39 cellular contexts compared by ENCODE assay signal in the genomic region with DNA sequence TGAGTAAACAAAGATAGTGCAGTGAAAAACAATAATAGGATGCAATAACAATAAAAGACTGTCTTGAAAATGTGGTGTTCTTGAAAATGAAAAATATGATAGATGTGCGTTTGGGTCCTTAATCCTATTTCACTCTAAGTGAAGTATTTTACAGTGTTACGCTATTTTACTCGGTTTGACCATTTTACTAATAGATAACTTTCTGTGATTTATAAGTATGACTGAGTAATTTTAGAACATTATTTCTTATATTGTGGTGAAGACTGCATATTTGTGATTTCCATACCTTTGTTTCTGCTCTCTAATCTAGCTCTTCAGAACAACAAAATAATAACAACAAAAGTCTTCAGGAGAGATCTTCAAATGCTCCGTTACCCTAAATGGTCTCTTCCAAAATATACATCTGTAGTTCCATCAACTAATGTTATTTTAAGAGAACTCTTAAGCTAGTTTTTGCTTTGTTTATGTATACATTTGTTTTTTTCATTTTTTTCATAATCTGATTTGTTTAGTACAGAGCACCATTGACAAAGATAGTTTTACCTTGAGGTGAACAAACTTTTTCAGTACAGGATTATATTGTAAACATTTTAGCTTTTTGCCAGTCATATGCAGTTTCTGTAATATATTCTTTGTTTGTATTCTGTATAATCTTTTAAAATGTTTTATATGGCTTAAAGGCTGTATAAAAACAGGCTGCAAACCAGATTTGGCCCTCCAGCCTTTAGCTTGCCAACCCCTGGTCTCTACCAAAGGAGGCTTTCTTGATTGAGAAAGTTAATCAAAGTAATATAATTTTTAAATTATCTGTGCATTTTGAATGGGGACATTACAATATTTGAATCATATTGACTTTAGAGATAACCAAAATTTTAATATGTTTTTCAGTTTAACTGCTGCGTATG.
"Had no signal": no experiment of that assay in that cellular context is flagged by ENCODE, and none has a peak within 500 bp of the region (broad histone marks: within the 10 kb centered on the region; RNA-seq: fewer than 3 reads in every experiment).

No MANE protein-coding gene starts in this region.

- FAIRE-seq: astrocyte, bronchial epithelial cell, colon had no signal

- H3K27ac Mint-ChIP-seq: activated naive CD4-positive, alpha-beta T cell treated with anti-CD3 and anti-CD28 coated beads for 36 hours; activated naive CD4-positive, alpha-beta T cell treated with anti-CD3 and anti-CD28 coated beads, Interleukin-2, amount 10 ng/mL, durations not matched to agents 7 days and 5 days; activated naive CD4-positive, alpha-beta T cell treated with anti-CD3 and anti-CD28 coated beads, Interleukin-2, amount 50 U/mL, for 24 hours; activated naive CD4-positive, alpha-beta T cell treated with anti-CD3 and anti-CD28 coated beads, Interleukin-2, amount 50 U/mL, for 72 hours; activated naive CD8-positive, alpha-beta T cell; activated naive CD8-positive, alpha-beta T cell treated with anti-CD3 and anti-CD28 coated beads for 36 hours; activated naive CD8-positive, alpha-beta T cell treated with anti-CD3 and anti-CD28 coated beads, Interleukin-2, amount 10 ng/mL, durations not matched to agents 7 days and 5 days; activated naive CD8-positive, alpha-beta T cell treated with anti-CD3 and anti-CD28 coated beads, Interleukin-2, amount 50 U/mL, for 24 hours; activated T-cell treated with anti-CD3 and anti-CD28 coated beads, Interleukin-2, amount 50 U/mL, for 72 hours; activated T-helper 1 cell treated with anti-CD3 and anti-CD28 coated beads, Interleukin-12 subunit alpha, Interleukin-12 subunit beta, Interleukin-2, Interleukin-4 antibody, amounts not matched to agents 30 ng/mL and 10 ng/mL and 1 ng/mL, durations not matched to agents 14 hours and 24 hours and 36 hours; activated T-helper 17 cell treated with anti-CD3 and anti-CD28 coated beads, Interleukin-2, amount 50 U/mL, for 72 hours; activated T-helper 2 cell treated with anti-CD3 and anti-CD28 coated beads, Interferon-gamma antibody, Interleukin-2, Interleukin-4, amounts not matched to agents 10 μg/mL and 5 μg/mL and 100 μg/mL, durations not matched to agents 14 hours and 24 hours and 36 hours; brain had no signal

- ATAC-seq: activated naive CD4-positive, alpha-beta T cell treated with anti-CD3 and anti-CD28 coated beads, Interleukin-2, amount 50 U/mL, for 72 hours; activated naive CD8-positive, alpha-beta T cell treated with anti-CD3 and anti-CD28 coated beads, Interleukin-2, amount 50 U/mL, for 24 hours; activated T-cell treated with anti-CD3 and anti-CD28 coated beads, Interleukin-2, amount 50 U/mL, for 4 hours; activated T-cell treated with anti-CD3 and anti-CD28 coated beads, Interleukin-2, amount 50 U/mL, for 72 hours; activated T-helper 17 cell treated with anti-CD3 and anti-CD28 coated beads, Interleukin-2, amount 50 U/mL, for 72 hours; body of pancreas had no signal

- H3K4me3 Mint-ChIP-seq: activated naive CD4-positive, alpha-beta T cell treated with anti-CD3 and anti-CD28 coated beads for 36 hours; activated naive CD4-positive, alpha-beta T cell treated with anti-CD3 and anti-CD28 coated beads, Interleukin-2, amount 10 ng/mL, durations not matched to agents 7 days and 5 days; activated naive CD4-positive, alpha-beta T cell treated with anti-CD3 and anti-CD28 coated beads, Interleukin-2, amount 50 U/mL, for 24 hours; activated naive CD8-positive, alpha-beta T cell; activated naive CD8-positive, alpha-beta T cell treated with anti-CD3 and anti-CD28 coated beads for 36 hours; activated naive CD8-positive, alpha-beta T cell treated with anti-CD3 and anti-CD28 coated beads, Interleukin-2, amount 10 ng/mL, durations not matched to agents 7 days and 5 days; activated naive CD8-positive, alpha-beta T cell treated with anti-CD3 and anti-CD28 coated beads, Interleukin-2, amount 50 U/mL, for 24 hours; activated T-cell treated with anti-CD3 and anti-CD28 coated beads, Interleukin-2, amount 50 U/mL, for 4 hours; activated T-cell treated with anti-CD3 and anti-CD28 coated beads, Interleukin-2, amount 50 U/mL, for 72 hours; activated T-helper 1 cell treated with anti-CD3 and anti-CD28 coated beads, Interleukin-12 subunit alpha, Interleukin-12 subunit beta, Interleukin-2, Interleukin-4 antibody, amounts not matched to agents 30 ng/mL and 10 ng/mL and 1 ng/mL, durations not matched to agents 14 hours and 24 hours and 36 hours; activated T-helper 17 cell treated with anti-CD3 and anti-CD28 coated beads, Interleukin-2, amount 50 U/mL, for 72 hours; brain; central memory CD8-positive, alpha-beta T cell had no signal

- H3K27me3 ChIP-seq: adrenal gland, ascending aorta, body of pancreas, brain microvascular endothelial cell, breast epithelium, cardiac muscle cell had no signal

- H3K9me3 Mint-ChIP-seq: activated naive CD4-positive, alpha-beta T cell treated with anti-CD3 and anti-CD28 coated beads, Interleukin-2, amount 50 U/mL, for 24 hours; activated naive CD8-positive, alpha-beta T cell treated with anti-CD3 and anti-CD28 coated beads, Interleukin-2, amount 50 U/mL, for 24 hours; activated T-helper 1 cell treated with anti-CD3 and anti-CD28 coated beads, Interleukin-12 subunit alpha, Interleukin-12 subunit beta, Interleukin-2, Interleukin-4 antibody, amounts not matched to agents 30 ng/mL and 10 ng/mL and 1 ng/mL, durations not matched to agents 14 hours and 24 hours and 36 hours; brain had no signal

- H3K36me3 Mint-ChIP-seq: activated naive CD4-positive, alpha-beta T cell treated with anti-CD3 and anti-CD28 coated beads, Interleukin-2, amount 10 ng/mL, durations not matched to agents 7 days and 5 days; activated naive CD4-positive, alpha-beta T cell treated with anti-CD3 and anti-CD28 coated beads, Interleukin-2, amount 50 U/mL, for 24 hours; activated naive CD4-positive, alpha-beta T cell treated with anti-CD3 and anti-CD28 coated beads, Interleukin-2, amount 50 U/mL, for 72 hours; activated naive CD8-positive, alpha-beta T cell; activated naive CD8-positive, alpha-beta T cell treated with anti-CD3 and anti-CD28 coated beads for 36 hours; activated naive CD8-positive, alpha-beta T cell treated with anti-CD3 and anti-CD28 coated beads, Interleukin-2, amount 10 ng/mL, durations not matched to agents 7 days and 5 days; brain had no signal

- H3K27me3 Mint-ChIP-seq: activated naive CD4-positive, alpha-beta T cell treated with anti-CD3 and anti-CD28 coated beads, Interleukin-2, amount 10 ng/mL, durations not matched to agents 7 days and 5 days; activated naive CD4-positive, alpha-beta T cell treated with anti-CD3 and anti-CD28 coated beads, Interleukin-2, amount 50 U/mL, for 24 hours; activated naive CD8-positive, alpha-beta T cell; activated naive CD8-positive, alpha-beta T cell treated with anti-CD3 and anti-CD28 coated beads for 36 hours; activated naive CD8-positive, alpha-beta T cell treated with anti-CD3 and anti-CD28 coated beads, Interleukin-2, amount 10 ng/mL, durations not matched to agents 7 days and 5 days; activated naive CD8-positive, alpha-beta T cell treated with anti-CD3 and anti-CD28 coated beads, Interleukin-2, amount 50 U/mL, for 24 hours; activated T-helper 17 cell treated with anti-CD3 and anti-CD28 coated beads, Interleukin-2, amount 50 U/mL, for 72 hours; brain; central memory CD8-positive, alpha-beta T cell had no signal

- DNase-seq: activated effector memory CD4-positive, alpha-beta T cell treated with anti-CD3 and anti-CD28 coated beads, Interleukin-2, amount 50 U/mL, for 16 hours; activated effector memory CD4-positive, alpha-beta T cell treated with Interleukin-2 at 50 U/mL for 16 hours; activated gamma-delta T cell; activated gamma-delta T cell treated with Interleukin-2 at 50 U/mL for 16 hours; activated naive CD4-positive, alpha-beta T cell; activated naive CD4-positive, alpha-beta T cell treated with anti-CD3 and anti-CD28 coated beads for 36 hours; activated naive CD4-positive, alpha-beta T cell treated with anti-CD3 and anti-CD28 coated beads, Interleukin-2, amount 10 ng/mL, durations not matched to agents 7 days and 5 days; activated naive CD4-positive, alpha-beta T cell treated with anti-CD3 and anti-CD28 coated beads, Interleukin-2, amount 50 U/mL, for 16 hours; activated naive CD4-positive, alpha-beta T cell treated with Interleukin-2 at 50 U/mL for 16 hours; activated naive CD8-positive, alpha-beta T cell treated with anti-CD3 and anti-CD28 coated beads for 36 hours; activated naive CD8-positive, alpha-beta T cell treated with anti-CD3 and anti-CD28 coated beads, Interleukin-2, amount 10 ng/mL, durations not matched to agents 7 days and 5 days; activated naive CD8-positive, alpha-beta T cell treated with anti-CD3 and anti-CD28 coated beads, Interleukin-2, amount 50 U/mL, for 24 hours; activated T-cell treated with anti-CD3 and anti-CD28 coated beads, Interleukin-2, amount 50 U/mL, for 4 hours; activated T-cell treated with anti-CD3 and anti-CD28 coated beads, Interleukin-2, amount 50 U/mL, for 48 hours; activated T-cell treated with anti-CD3 and anti-CD28 coated beads, Interleukin-2, amount 50 U/mL, for 72 hours; adrenal gland; amniotic stem cell; amygdala; anterior cingulate cortex; aorta; body of pancreas; brain microvascular endothelial cell; caudate nucleus; central memory CD4-positive, alpha-beta T cell; cerebellar nuclear complex had no signal

- H3K9me3 ChIP-seq: adrenal gland, ascending aorta, body of pancreas, breast epithelium had no signal

- H3K4me3 ChIP-seq: adrenal gland, ascending aorta, body of pancreas, breast epithelium, cardiac muscle cell had no signal

- H3K27ac ChIP-seq: adrenal gland, ascending aorta, body of pancreas, brain microvascular endothelial cell, breast epithelium, cardiac muscle cell had no signal

- H3K4me1 ChIP-seq: adrenal gland, ascending aorta, body of pancreas, breast epithelium had no signal

- H3K36me3 ChIP-seq: adrenal gland, ascending aorta, brain microvascular endothelial cell, cardiac muscle cell had no signal

- H3K4me1 Mint-ChIP-seq: activated naive CD4-positive, alpha-beta T cell treated with anti-CD3 and anti-CD28 coated beads, Interleukin-2, amount 10 ng/mL, durations not matched to agents 7 days and 5 days; activated naive CD4-positive, alpha-beta T cell treated with anti-CD3 and anti-CD28 coated beads, Interleukin-2, amount 50 U/mL, for 24 hours; activated naive CD8-positive, alpha-beta T cell treated with anti-CD3 and anti-CD28 coated beads for 36 hours; activated naive CD8-positive, alpha-beta T cell treated with anti-CD3 and anti-CD28 coated beads, Interleukin-2, amount 10 ng/mL, durations not matched to agents 7 days and 5 days; activated naive CD8-positive, alpha-beta T cell treated with anti-CD3 and anti-CD28 coated beads, Interleukin-2, amount 50 U/mL, for 24 hours; activated T-helper 17 cell treated with anti-CD3 and anti-CD28 coated beads, Interleukin-2, amount 50 U/mL, for 72 hours; central memory CD8-positive, alpha-beta T cell had no signal
